ENCODE assay signal across 17 cellular contexts in genomic region chr11:33652001-33652400, GRCh38. TPM values are rescaled to one million over a fixed set of nuclear protein-coding genes. Genes with fewer than 3 reads are reported as not detected.
DNase-seq lines count a peak whose midpoint lies in the region; ATAC-seq and TF ChIP-seq lines count a peak whose summit lies in the region.
"Had no signal": no experiment of that assay in that cellular context is flagged by ENCODE, and none has a peak within 500 bp of the region (broad histone marks: within the 10 kb centered on the region; RNA-seq: fewer than 3 reads in every experiment).

No MANE protein-coding gene starts in this region.

- H3K36me3 Mint-ChIP-seq in CD8-positive, alpha-beta T cell: no peaks in the 10 kb centered on the region
- H3K36me3 Mint-ChIP-seq: CD14-positive monocyte had no signal

- H3K9me2 ChIP-seq in GM23248 (ENCODE audit: insufficient read depth): no peaks in the 10 kb centered on the region

- H3K4me3 ChIP-seq in GM23248 (no peak overlapping the region), ascending aorta (no peak overlapping the region), mesendoderm (ENCODE audit: low read length) (no peak overlapping the region), skeletal muscle tissue (ENCODE audit: low read length in 3 of 3) (peak overlapping the region in 2 of 3 donors; percentile 25 to 52)
- no peak overlapping the region for H3K4me3 ChIP-seq in CD8-positive, alpha-beta T cell (ENCODE audit: low read depth, low read length)
- H3K4me3 ChIP-seq: MG63 had no signal

- H2BK15ac ChIP-seq in mesendoderm (replicated peaks; ENCODE audit: low read depth): no peak overlapping the region

- no peak overlapping the region for H3K23ac ChIP-seq in mesendoderm (ENCODE audit: low read length)

- TF ChIP-seq CTCF in ascending aorta (IDR thresholded peaks at IDR 0.05): no peak
- no peak for TF ChIP-seq CTCF in CD8-positive, alpha-beta T cell (IDR thresholded peaks at IDR 0.05)

- H2AK5ac ChIP-seq in mesendoderm (ENCODE audit: low read length): no peak overlapping the region

- CTCF ChIA-PET in CD8-positive, alpha-beta T cell (lab: Charles Lee): no interaction called here

- H3K79me2 ChIP-seq in GM23248 (ENCODE audit: insufficient read depth) (no peaks in the 10 kb centered on the region), mesendoderm (ENCODE audit: control insufficient read depth, insufficient read depth, low read length) (no peaks in the 10 kb centered on the region)

- peak overlapping the region; percentile 10 for H3K56ac ChIP-seq in mesendoderm (ENCODE audit: low read length)

- no peak overlapping the region for H3K27ac Mint-ChIP-seq in CD8-positive, alpha-beta T cell
- H3K27ac Mint-ChIP-seq: CD14-positive monocyte had no signal

- no peak overlapping the region for H2BK5ac ChIP-seq in mesendoderm (ENCODE audit: low read length)

- H3K4me1 ChIP-seq in GM23248 (ENCODE audit: insufficient read depth) (peaks cover 9% of the 10 kb centered on the region; the same call in 1 of the 2 replicates), ascending aorta (peaks cover 0 to 8% of the 10 kb centered on the region in 2 donors), mesendoderm (ENCODE audit: control insufficient read depth, low read depth, low read length) (peaks cover 7% of the 10 kb centered on the region), skeletal muscle tissue (ENCODE audit: control insufficient read depth in 3 of 3, insufficient read depth in 3 of 3, low read length in 3 of 3) (peaks cover 23 to 32% (median 31%) of the 10 kb centered on the region in 3 donors)
- no peaks in the 10 kb centered on the region for H3K4me1 ChIP-seq in CD8-positive, alpha-beta T cell (ENCODE audit: insufficient read depth, low read length)
- H3K4me1 ChIP-seq: Caco-2 had no signal

- H3K36me3 ChIP-seq in GM23248 (ENCODE audit: low read depth): no peaks in the 10 kb centered on the region; the same call in 1 of the 2 replicates
- no peaks in the 10 kb centered on the region for H3K36me3 ChIP-seq in ascending aorta
- no peaks in the 10 kb centered on the region for H3K36me3 ChIP-seq in mesendoderm (ENCODE audit: control insufficient read depth, insufficient read depth, low read length)
- no peaks in the 10 kb centered on the region for H3K36me3 ChIP-seq in skeletal muscle tissue (ENCODE audit: control insufficient read depth in 3 of 3, insufficient read depth in 3 of 3, low read length in 3 of 3)
- H3K36me3 ChIP-seq in CD8-positive, alpha-beta T cell (ENCODE audit: insufficient read depth, low read length): no peaks in the 10 kb centered on the region
- H3K36me3 ChIP-seq: MG63 had no signal

- H3K79me1 ChIP-seq in mesendoderm (ENCODE audit: low read length): no peaks in the 10 kb centered on the region

- H3K4me2 ChIP-seq in GM23248 (ENCODE audit: unreplicated experiment) (peak overlapping the region; percentile 10), mesendoderm (ENCODE audit: low read length) (no peak overlapping the region)

- H2AFZ ChIP-seq in GM23248: 0 out of 2 replicates have a peak overlapping the region, but pooled peaks have one; percentile 40

- no peaks in the 10 kb centered on the region for H4K20me1 ChIP-seq in GM23248 (ENCODE audit: insufficient read depth)

- H3K9ac ChIP-seq in GM23248 (no peak overlapping the region; the same call in 1 of the 2 replicates), mesendoderm (ENCODE audit: low read length) (no peak overlapping the region), skeletal muscle tissue (ENCODE audit: low read depth in 1 of 3, low read length in 3 of 3) (peak overlapping the region in 2 of 3 donors; percentile 22 to 55)

- no peaks in the 10 kb centered on the region for H3K9me3 Mint-ChIP-seq in CD8-positive, alpha-beta T cell

- no peak overlapping the region for H3K18ac ChIP-seq in mesendoderm (ENCODE audit: low read length)

- DNase-seq in GM23248: peak; percentile 45
- DNase-seq in ascending aorta (ENCODE audit: low spot score in 2 of 2): no peak
- DNase-seq in mesendoderm: no peak
- no peak for DNase-seq in CD8-positive, alpha-beta T cell
- no peak for DNase-seq in left lobe of liver (ENCODE audit: low spot score)
- DNase-seq in activated T-cell treated with anti-CD3 and anti-CD28 coated beads for 4 hours: no peak
- DNase-seq: Caco-2, DMS79, KBM-7, MG63, NCI-H1092 treated with DMSO at 0.1 percent for 48 hours, NCI-H1694, SHP77 had no signal

- in situ Hi-C loops in GM23248 (cut with MboI): no loop called here

- no peak overlapping the region for H2BK120ac ChIP-seq in mesendoderm (ENCODE audit: low read depth, low read length)

- POLR2A ChIA-PET in CD8-positive, alpha-beta T cell (lab: Charles Lee): no interaction called here

- no peaks in the 10 kb centered on the region for H3F3A ChIP-seq in GM23248 (ENCODE audit: insufficient read depth)

- no peak overlapping the region for H3K4me3 Mint-ChIP-seq in CD8-positive, alpha-beta T cell
- H3K4me3 Mint-ChIP-seq: CD14-positive monocyte had no signal

- H3K27ac ChIP-seq in GM23248 (peak overlapping the region; percentile 30; the same call in 1 of the 2 replicates), ascending aorta (peak overlapping the region; percentile 23 to 45), mesendoderm (ENCODE audit: low read depth, low read length) (no peak overlapping the region), skeletal muscle tissue (ENCODE audit: low read depth, low read length) (peak overlapping the region; percentile 63)
- no peak overlapping the region for H3K27ac ChIP-seq in CD8-positive, alpha-beta T cell (ENCODE audit: low read depth, low read length)

- H4K5ac ChIP-seq in mesendoderm (ENCODE audit: low read length): no peak overlapping the region

- H3K4me1 Mint-ChIP-seq in CD8-positive, alpha-beta T cell (ENCODE audit: low read depth): no peaks in the 10 kb centered on the region
- H3K4me1 Mint-ChIP-seq: CD14-positive monocyte had no signal

- ATAC-seq in CD8-positive, alpha-beta T cell: no peak
- ATAC-seq in left lobe of liver: no peak
- ATAC-seq: Panc1, SK-N-SH treated with all-trans-retinoic acid at 6 μM for 48 hours had no signal

- H3K4ac ChIP-seq in mesendoderm (ENCODE audit: low read depth, low read length): no peak overlapping the region

- H3K27me3 Mint-ChIP-seq in CD8-positive, alpha-beta T cell (ENCODE audit: low read depth): peaks cover 25% of the 10 kb centered on the region

- 46 to 49% methylated on average over 7 of the region's 7 CpGs for WGBS in GM23248 (ENCODE audit: low coverage in 1 of 2, low lambda C conversion rate in 2 of 2, missing lambda C conversion rate in 2 of 2), 2 experiments
- no CpG with 5 or more reads among the region's 7 CpGs for WGBS in mesendoderm (ENCODE audit: extremely low coverage, insufficient coverage, low lambda C conversion rate)

- H4K8ac ChIP-seq in mesendoderm (ENCODE audit: low read depth, low read length): no peak overlapping the region

- H3K27me3 ChIP-seq in GM23248 (replicated peaks; ENCODE audit: insufficient read depth) (no peaks in the 10 kb centered on the region), ascending aorta (no peaks in the 10 kb centered on the region), mesendoderm (ENCODE audit: insufficient read depth, low read length, poor library complexity) (no peaks in the 10 kb centered on the region), skeletal muscle tissue (ENCODE audit: control insufficient read depth in 3 of 3, insufficient read depth in 3 of 3, low read length in 3 of 3) (no peaks in the 10 kb centered on the region)
- no peaks in the 10 kb centered on the region for H3K27me3 ChIP-seq in CD8-positive, alpha-beta T cell (ENCODE audit: insufficient read depth, low read length)
- H3K27me3 ChIP-seq: MG63 had no signal

- intact Hi-C loops in ascending aorta (cut with DNase I): no loop called here
- intact Hi-C loops in CD8-positive, alpha-beta T cell (cut with DNase I, micrococcal nuclease): no loop called here

- no peaks in the 10 kb centered on the region for H3K9me3 ChIP-seq in GM23248 (ENCODE audit: low read depth)
- H3K9me3 ChIP-seq in ascending aorta: no peaks in the 10 kb centered on the region
- no peaks in the 10 kb centered on the region for H3K9me3 ChIP-seq in skeletal muscle tissue (ENCODE audit: control insufficient read depth in 3 of 3, low read length in 3 of 3)
- no peaks in the 10 kb centered on the region for H3K9me3 ChIP-seq in CD8-positive, alpha-beta T cell (ENCODE audit: low read length)
- H3K9me3 ChIP-seq: Caco-2, MG63 had no signal

RNA-seq across cellular contexts. Expression of gene C11orf91, which starts 48.6 kb away (rescaled TPM):
- total RNA-seq in GM23248 (2014; rRNA removed; shearing (Covaris generic)): not detected in 2 replicates
- polyA plus RNA-seq in GM23248 (2016; fragmentation: Nextera tagmentation; extraction: Ambion mirVana): not detected in 2 replicates
- total RNA-seq in ascending aorta: not detected
- polyA plus RNA-seq in mesendoderm (2013, experiment 1 of 2): not detected
- 0.08 TPM for polyA plus RNA-seq in mesendoderm (2013, experiment 2 of 2)
- not detected for total RNA-seq in skeletal muscle tissue
- total RNA-seq in CD8-positive, alpha-beta T cell: under 1 TPM in 1 of 2 experiments, not detected in 1; 0.54 TPM
- not detected for total RNA-seq in left lobe of liver
- total RNA-seq: Caco-2 had no signal
- polyA plus RNA-seq: CD14-positive monocyte had no signal

Comparison
In these comparisons a context has a peak if more than half of its experiments do, and no peak if none do; other contexts are left out.
1. H3K27ac ChIP-seq: peak in GM23248 (single experiment), ascending aorta (2 of 2) and skeletal muscle tissue (single experiment); none in mesendoderm (single experiment) and CD8-positive, alpha-beta T cell (single experiment).
2. H3K4me3 ChIP-seq: peak in skeletal muscle tissue (2 of 3); none in GM23248 (single experiment), ascending aorta (0 of 2), mesendoderm (single experiment) and CD8-positive, alpha-beta T cell (single experiment).
3. H3K9ac ChIP-seq: peak in skeletal muscle tissue (2 of 3); none in GM23248 (single experiment) and mesendoderm (single experiment).